Comparison of ENCODE assay signal across 8 cellular contexts in genomic region chr12:43957732-43958131, GRCh38.
DNase-seq lines count a peak whose midpoint lies in the region; ATAC-seq and TF ChIP-seq lines count a peak whose summit lies in the region.

No MANE protein-coding gene starts in this region.

- BruUV-seq in IMR-90 (replicated peaks; lab: Mats Ljungman, UMichigan): no TSS peak

- H4K20me1 ChIP-seq in GM23248 (ENCODE audit: insufficient read depth) (no peaks in the 10 kb centered on the region), IMR-90 (ENCODE audit: insufficient read depth, low read length) (no peaks in the 10 kb centered on the region)

- intact Hi-C loops in IMR-90 (cut with micrococcal nuclease): loop anchor here (1.0 kb wide), 1 partner anchor 974 kb away; no protein-coding TSS in a partner anchor

- POLR2A ChIA-PET in IMR-90 (lab: Charles Lee; ENCODE audit: unreplicated experiment): no interaction called here

- DNase-seq in 8988T (peak; percentile 18), GM04503 (ENCODE audit: low read depth) (peak; percentile 27), GM23248 (peak; percentile 79), IMR-90 (peak; percentile 67), RWPE2 (ENCODE audit: low spot score) (no peak), epidermal melanocyte (ENCODE audit: insufficient read length, low spot score) (peak; percentile 31), myocyte (ENCODE audit: low read depth) (peak; percentile 67), GDM1 (lab: John Stamatoyannopoulos, UW) (no peak)

- no peak overlapping the region for H2AK5ac ChIP-seq in IMR-90 (ENCODE audit: low read depth, low read length)

- TF ChIP-seq CTCF in IMR-90 (conservative IDR thresholded peaks at IDR 0.05; ENCODE audit: low read depth, low read length): peak; percentile 68
- TF ChIP-seq CTCF in RWPE2 (IDR thresholded peaks at IDR 0.05; ENCODE audit: poor library complexity, severe bottlenecking): peak; percentile 71

- WGBS in GM23248 (ENCODE audit: low coverage in 1 of 2, low lambda C conversion rate in 2 of 2, missing lambda C conversion rate in 2 of 2), 2 experiments: 7 to 9% methylated on average over 1 of the region's 1 CpG
- no CpG with 5 or more reads among the region's 1 CpG for WGBS in IMR-90 (ENCODE audit: extremely low coverage in 2 of 2, insufficient read length in 1 of 2), 2 experiments

- no peak overlapping the region for H3K27ac ChIP-seq in GM23248
- H3K27ac ChIP-seq in IMR-90 (ENCODE audit: insufficient read depth, low read length): no peak overlapping the region
- no peak overlapping the region for H3K27ac ChIP-seq in RWPE2 (ENCODE audit: poor library complexity, severe bottlenecking)

- H3K36me3 ChIP-seq in GM23248 (ENCODE audit: low read depth) (no peaks in the 10 kb centered on the region), IMR-90 (ENCODE audit: control insufficient read depth, insufficient read depth, low read length) (no peaks in the 10 kb centered on the region), RWPE2 (ENCODE audit: low read depth) (no peaks in the 10 kb centered on the region)

- H4K91ac ChIP-seq in IMR-90 (ENCODE audit: insufficient read depth, low read depth, low read length): no peak overlapping the region

- no peak overlapping the region for H3K23ac ChIP-seq in IMR-90 (ENCODE audit: low read depth, low read length)

- no peaks in the 10 kb centered on the region for H3K9me2 ChIP-seq in GM23248 (ENCODE audit: insufficient read depth)

- no peak overlapping the region for H2BK5ac ChIP-seq in IMR-90 (ENCODE audit: low read depth, low read length, poor library complexity, severe bottlenecking)

- no peak overlapping the region for H4K8ac ChIP-seq in IMR-90 (ENCODE audit: low read depth in 2 of 2, low read length in 2 of 2)

- H3K9ac ChIP-seq in GM23248 (no peak overlapping the region), IMR-90 (ENCODE audit: low read depth, low read length) (no peak overlapping the region)

- H2AK9ac ChIP-seq in IMR-90 (replicated peaks; ENCODE audit: low read depth, low read length, poor library complexity): no peak overlapping the region

- H3K4me3 ChIP-seq in GM23248: no peak overlapping the region
- H3K4me3 ChIP-seq in IMR-90 (ENCODE audit: insufficient read depth, low read depth, low read length): no peak overlapping the region
- H3K4me3 ChIP-seq in RWPE2 (ENCODE audit: severe bottlenecking): no peak overlapping the region

- CTCF ChIA-PET in IMR-90 (lab: Yijun Ruan, JAX): no interaction called here

- dilution Hi-C loops in IMR-90 (cut with HindIII; ENCODE audit: low sequenced_read_pairs, unreplicated experiment): no loop called here

- H3K14ac ChIP-seq in IMR-90 (replicated peaks; ENCODE audit: low read depth, low read length): no peak overlapping the region

- H2AFZ ChIP-seq in GM23248 (no peak overlapping the region), IMR-90 (replicated peaks; ENCODE audit: low read length, poor library complexity) (no peak overlapping the region)

- H3K4ac ChIP-seq in IMR-90 (ENCODE audit: low read depth, low read length): no peak overlapping the region

- H2BK15ac ChIP-seq in IMR-90 (ENCODE audit: low read depth, low read length): no peak overlapping the region

- ATAC-seq in IMR-90 (ENCODE audit: low read depth) (peak; percentile 90), RWPE2 (ENCODE audit: low read depth) (peak; percentile 73)

- no peak overlapping the region for H2BK20ac ChIP-seq in IMR-90 (ENCODE audit: low read depth, low read length)

- H3K4me2 ChIP-seq in GM23248 (ENCODE audit: unreplicated experiment) (no peak overlapping the region), IMR-90 (ENCODE audit: low read depth, low read length) (no peak overlapping the region)

- in situ Hi-C loops in GM23248 (cut with MboI) (no loop called here), IMR-90 (cut with MboI; ENCODE audit: low sequenced_read_pairs) (no loop called here)

- H2BK120ac ChIP-seq in IMR-90 (ENCODE audit: low read depth, low read length): no peak overlapping the region

- H3K9me1 ChIP-seq in IMR-90 (ENCODE audit: insufficient read depth, low read length): no peaks in the 10 kb centered on the region

- H3K79me2 ChIP-seq in GM23248 (ENCODE audit: insufficient read depth): no peaks in the 10 kb centered on the region

- H4K5ac ChIP-seq in IMR-90 (ENCODE audit: low read depth, low read length): no peak overlapping the region

- H3F3A ChIP-seq in GM23248 (ENCODE audit: insufficient read depth): no peaks in the 10 kb centered on the region

- H3K9me3 ChIP-seq in GM23248 (ENCODE audit: low read depth) (no peaks in the 10 kb centered on the region), IMR-90 (ENCODE audit: control insufficient read depth, insufficient read depth, low read length) (no peaks in the 10 kb centered on the region), RWPE2 (ENCODE audit: severe bottlenecking) (no peaks in the 10 kb centered on the region)

- H3K79me1 ChIP-seq in IMR-90 (ENCODE audit: low read depth in 1 of 2, low read length in 2 of 2): no peaks in the 10 kb centered on the region

- H3K56ac ChIP-seq in IMR-90 (ENCODE audit: extremely low read depth, insufficient read depth, low read length): no peak overlapping the region

- H3K27me3 ChIP-seq in GM23248 (replicated peaks; ENCODE audit: insufficient read depth): no peaks in the 10 kb centered on the region
- no peaks in the 10 kb centered on the region for H3K27me3 ChIP-seq in IMR-90 (ENCODE audit: control insufficient read depth, insufficient read depth, low read length)
- H3K27me3 ChIP-seq in RWPE2 (ENCODE audit: insufficient read depth, poor library complexity, severe bottlenecking): no peaks in the 10 kb centered on the region

- TF ChIP-seq POLR2A in IMR-90 (IDR thresholded peaks at IDR 0.05; ENCODE audit: low read depth, low read length): no peak

- peak; percentile 74 for TF ChIP-seq RAD21 in IMR-90 (IDR thresholded peaks at IDR 0.05; ENCODE audit: low read length)

- H3K4me1 ChIP-seq in GM23248 (ENCODE audit: insufficient read depth) (peaks cover 5% of the 10 kb centered on the region; the same call in 1 of the 2 replicates), IMR-90 (ENCODE audit: control insufficient read depth, insufficient read depth, low read length) (no peaks in the 10 kb centered on the region), RWPE2 (ENCODE audit: insufficient read depth, poor library complexity, severe bottlenecking) (no peaks in the 10 kb centered on the region)

- H3K18ac ChIP-seq in IMR-90 (ENCODE audit: low read depth, low read length): no peak overlapping the region

TF ChIP-seq in IMR-90, 13 proteins besides CTCF, POLR2A, EP300 and RAD21:
- no peak for TF ChIP-seq ELK1 (IDR thresholded peaks at IDR 0.05; ENCODE audit: borderline replicate concordance, low read depth, low read length)
- peak; percentile 51; the same call in 1 of the 2 replicates for TF ChIP-seq SMC3 (IDR thresholded peaks at IDR 0.05; ENCODE audit: low read depth, low read length)
- TF ChIP-seq CEBPB (IDR thresholded peaks at IDR 0.05; ENCODE audit: low read depth, low read length): 0 out of 2 replicates have a peak, but pooled peaks have one; percentile 21

Comparison
In these comparisons a context has a peak if more than half of its experiments do, and no peak if none do; other contexts are left out.
1. DNase-seq: peak in 8988T (single experiment), GM04503 (single experiment), GM23248 (single experiment), IMR-90 (single experiment), epidermal melanocyte (single experiment) and myocyte (single experiment); none in RWPE2 (single experiment) and GDM1 (single experiment).